Comparison of ENCODE assay signal across 8 cellular contexts in the genomic region with DNA sequence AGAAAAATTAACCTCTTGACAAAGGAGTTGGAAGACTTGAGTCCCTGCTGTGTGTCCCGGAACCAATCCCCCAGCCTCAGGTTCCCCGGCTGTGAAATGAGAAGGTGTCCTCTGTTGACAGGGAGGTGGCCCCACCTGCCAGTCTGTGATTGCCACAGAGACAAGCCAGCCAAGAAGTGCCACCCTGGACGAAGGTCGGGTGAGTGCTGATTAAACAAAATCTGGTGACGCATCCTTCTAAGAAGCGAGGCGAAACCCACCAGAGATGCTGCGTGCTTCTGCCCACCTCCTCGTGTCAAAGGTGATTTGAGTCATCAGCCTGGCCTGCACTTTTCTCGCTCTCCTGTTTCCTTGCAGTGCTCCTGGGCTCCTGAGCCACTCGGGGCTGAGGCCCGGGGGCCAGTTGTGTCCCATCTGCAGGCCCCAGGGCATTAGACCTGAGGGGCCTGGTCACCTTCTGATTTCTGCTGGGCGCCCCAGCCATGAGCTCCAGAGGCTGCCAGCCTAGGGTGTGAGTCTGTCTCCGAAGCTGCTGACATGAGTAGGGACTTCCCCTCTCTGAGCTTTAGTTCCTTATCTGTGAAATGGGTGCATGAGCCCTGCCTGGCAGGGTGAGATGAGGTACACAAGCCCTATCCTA. TPM values are rescaled to one million over a fixed set of nuclear protein-coding genes. Genes with fewer than 3 reads are reported as not detected.
DNase-seq lines count a peak whose midpoint lies in the region; ATAC-seq and TF ChIP-seq lines count a peak whose summit lies in the region.

No MANE protein-coding gene starts in this region.

- TF ChIP-seq CTCF in fibroblast of villous mesenchyme (IDR thresholded peaks at IDR 0.05; ENCODE audit: insufficient read depth, low read depth, low read length) = no peak

- no peaks in the 10 kb centered on the region for H3K27me3 Mint-ChIP-seq in activated CD8-positive, alpha-beta T cell treated with anti-CD3 and anti-CD28 coated beads, Interleukin-2, amount 10 ng/mL, durations not matched to agents 7 days and 5 days (ENCODE audit: low read depth)

- H3K4me3 ChIP-seq in fibroblast of villous mesenchyme (ENCODE audit: low read depth, low read length) = peak overlapping the region; percentile 15

- CTCF ChIA-PET in activated CD8-positive, alpha-beta T cell treated with anti-CD3 and anti-CD28 coated beads, Interleukin-2, amount 10 ng/mL, durations not matched to agents 7 days and 5 days (lab: Charles Lee) = interaction anchor here (1.3 kb wide), 1 partner anchor 160 kb away, joined by 4 read pairs; no protein-coding TSS in a partner anchor

- no peaks in the 10 kb centered on the region for H3K36me3 Mint-ChIP-seq in activated CD8-positive, alpha-beta T cell treated with anti-CD3 and anti-CD28 coated beads, Interleukin-2, amount 10 ng/mL, durations not matched to agents 7 days and 5 days (ENCODE audit: low read depth)

- POLR2A ChIA-PET in activated CD8-positive, alpha-beta T cell treated with anti-CD3 and anti-CD28 coated beads, Interleukin-2, amount 10 ng/mL, durations not matched to agents 7 days and 5 days (lab: Charles Lee) = interaction anchor here (1.3 kb wide), 1 partner anchor 83 kb away, joined by 4 read pairs; no protein-coding TSS in a partner anchor

- ATAC-seq in GM18870 (IDR thresholded peaks at IDR 0.05; ENCODE audit: unreplicated experiment) (peak; percentile 47), HG03342 (IDR thresholded peaks at IDR 0.05; ENCODE audit: unreplicated experiment) (peak; percentile 41)
- ATAC-seq in activated CD8-positive, alpha-beta T cell treated with anti-CD3 and anti-CD28 coated beads, Interleukin-2, amount 10 ng/mL, durations not matched to agents 7 days and 5 days = peak; percentile 70

- DNase-seq in A172 (ENCODE audit: low spot score) = peak; percentile 95
- DNase-seq in activated CD8-positive, alpha-beta T cell treated with anti-CD3 and anti-CD28 coated beads, Interleukin-2, amount 10 ng/mL, durations not matched to agents 7 days and 5 days = peak; percentile 68
- peak; percentile 92 for DNase-seq in fibroblast of villous mesenchyme (ENCODE audit: low read depth)
- DNase-seq in stimulated activated CD4-positive, alpha-beta T cell treated with anti-CD3 and anti-CD28 coated beads, Interleukin-1b, Interleukin-23, amount 100 ng/mL, for 48 hours = peak; percentile 67
- no peak for DNase-seq in C1 segment of cervical spinal cord (lab: John Stamatoyannopoulos, UW)
- no peak for DNase-seq in GDM1 (lab: John Stamatoyannopoulos, UW)

- H3K27ac Mint-ChIP-seq in activated CD8-positive, alpha-beta T cell treated with anti-CD3 and anti-CD28 coated beads, Interleukin-2, amount 10 ng/mL, durations not matched to agents 7 days and 5 days = peak overlapping the region; percentile 92

- H3K4me1 Mint-ChIP-seq in activated CD8-positive, alpha-beta T cell treated with anti-CD3 and anti-CD28 coated beads, Interleukin-2, amount 10 ng/mL, durations not matched to agents 7 days and 5 days (ENCODE audit: low read depth) = peaks cover 62% of the 10 kb centered on the region

- peak overlapping the region; percentile 71 for H3K4me3 Mint-ChIP-seq in activated CD8-positive, alpha-beta T cell treated with anti-CD3 and anti-CD28 coated beads, Interleukin-2, amount 10 ng/mL, durations not matched to agents 7 days and 5 days

- no peaks in the 10 kb centered on the region for H3K9me3 Mint-ChIP-seq in activated CD8-positive, alpha-beta T cell treated with anti-CD3 and anti-CD28 coated beads, Interleukin-2, amount 10 ng/mL, durations not matched to agents 7 days and 5 days (ENCODE audit: insufficient read depth)

RNA-seq across cellular contexts. Expression of a gene that starts 28.7 kb away (rescaled TPM):
- total RNA-seq in A172 (2014; rRNA removed; shearing (Covaris generic)) = 33.3 and 35.6 TPM in 2 replicates
- total RNA-seq in activated CD8-positive, alpha-beta T cell treated with anti-CD3 and anti-CD28 coated beads, Interleukin-2, amount 10 ng/mL, durations not matched to agents 7 days and 5 days = 10 to 100 TPM; 19.9 to 20.9 TPM
- 41.9 and 43.2 TPM in 2 replicates for total RNA-seq in fibroblast of villous mesenchyme

Comparison
In these comparisons a context has a peak if more than half of its experiments do, and no peak if none do; other contexts are left out.
1. DNase-seq: peak in A172 (single experiment), activated CD8-positive, alpha-beta T cell treated with anti-CD3 and anti-CD28 coated beads, Interleukin-2, amount 10 ng/mL, durations not matched to agents 7 days and 5 days (single experiment), fibroblast of villous mesenchyme (single experiment) and stimulated activated CD4-positive, alpha-beta T cell treated with anti-CD3 and anti-CD28 coated beads, Interleukin-1b, Interleukin-23, amount 100 ng/mL, for 48 hours (single experiment); none in C1 segment of cervical spinal cord (0 of 14) and GDM1 (single experiment).
2. Peak in every context shown above with its lines, with median percentiles within 50 percentile points of each other: ATAC-seq.